Comparison of ENCODE assay signal across 15 cellular contexts in genomic region chr18:22981274-22982133, GRCh38.
"Had no signal": no experiment of that assay in that cellular context is flagged by ENCODE, and none has a peak within 500 bp of the region (broad histone marks: within the 10 kb centered on the region; RNA-seq: fewer than 3 reads in every experiment).

No MANE protein-coding gene starts in this region.

- DNase-seq: activated CD4-positive, alpha-beta T cell treated with anti-CD3 and anti-CD28 coated beads, Interleukin-2, amount 50 U/mL, for 4 hours; activated CD4-positive, CD25-positive, alpha-beta regulatory T cell treated with anti-CD3 and anti-CD28 coated beads, Interleukin-2, amount 50 U/mL, for 72 hours; activated effector memory CD4-positive, alpha-beta T cell treated with Interleukin-2 at 50 U/mL for 16 hours; activated T-cell treated with anti-CD3 and anti-CD28 coated beads, Interleukin-2, amount 50 U/mL, for 1 hour; dermis blood vessel endothelial cell; immature natural killer cell; left cardiac atrium; stimulated activated CD4-positive, alpha-beta T cell treated with anti-CD3 and anti-CD28 coated beads, Interleukin-4, amount 100 ng/mL, for 1 hour; uterus had no signal

- H3K27ac ChIP-seq: esophagus muscularis mucosa, uterus had no signal

- H3K27ac Mint-ChIP-seq: activated naive CD4-positive, alpha-beta T cell treated with anti-CD3 and anti-CD28 coated beads, Interleukin-2, amount 50 U/mL, for 24 hours; natural killer cell treated with Interleukin-12 subunit alpha and Interleukin-12 subunit beta and Interleukin-15 and Interleukin-18, amount 100 ng/mL, for 72 hours; T-helper 1 cell treated with Interleukin-12 subunit alpha and Interleukin-12 subunit beta and Interleukin-4 antibody, amounts not matched to agents 30 μg/mL and 1 μg/mL, for 36 hours had no signal

- ATAC-seq: left cardiac atrium; natural killer cell treated with Interleukin-12 subunit alpha and Interleukin-12 subunit beta and Interleukin-15 and Interleukin-18, amount 100 ng/mL, for 72 hours had no signal

- H3K27me3 ChIP-seq: esophagus muscularis mucosa, uterus had no signal

- FAIRE-seq: endometrium, TTC549 had no signal

- H3K36me3 ChIP-seq: uterus had no signal

- H3K4me3 ChIP-seq: esophagus muscularis mucosa, uterus had no signal

- H3K9me3 ChIP-seq: esophagus muscularis mucosa, uterus had no signal

- H3K9me3 Mint-ChIP-seq: activated naive CD4-positive, alpha-beta T cell treated with anti-CD3 and anti-CD28 coated beads, Interleukin-2, amount 50 U/mL, for 24 hours; immature natural killer cell; natural killer cell treated with Interleukin-12 subunit alpha and Interleukin-12 subunit beta and Interleukin-15 and Interleukin-18, amount 100 ng/mL, for 72 hours; T-helper 1 cell treated with Interleukin-12 subunit alpha and Interleukin-12 subunit beta and Interleukin-4 antibody, amounts not matched to agents 30 μg/mL and 1 μg/mL, for 36 hours had no signal

- H3K4me1 ChIP-seq: uterus had no signal

- H3K4me1 Mint-ChIP-seq: immature natural killer cell had no signal

- H3K27me3 Mint-ChIP-seq: activated naive CD4-positive, alpha-beta T cell treated with anti-CD3 and anti-CD28 coated beads, Interleukin-2, amount 50 U/mL, for 24 hours; natural killer cell treated with Interleukin-12 subunit alpha and Interleukin-12 subunit beta and Interleukin-15 and Interleukin-18, amount 100 ng/mL, for 72 hours had no signal

- H3K4me3 Mint-ChIP-seq: activated naive CD4-positive, alpha-beta T cell treated with anti-CD3 and anti-CD28 coated beads, Interleukin-2, amount 50 U/mL, for 24 hours; immature natural killer cell; natural killer cell treated with Interleukin-12 subunit alpha and Interleukin-12 subunit beta and Interleukin-15 and Interleukin-18, amount 100 ng/mL, for 72 hours; T-helper 1 cell treated with Interleukin-12 subunit alpha and Interleukin-12 subunit beta and Interleukin-4 antibody, amounts not matched to agents 30 μg/mL and 1 μg/mL, for 36 hours had no signal
